Comparison of ENCODE assay signal across 17 cellular contexts in the genomic region with DNA sequence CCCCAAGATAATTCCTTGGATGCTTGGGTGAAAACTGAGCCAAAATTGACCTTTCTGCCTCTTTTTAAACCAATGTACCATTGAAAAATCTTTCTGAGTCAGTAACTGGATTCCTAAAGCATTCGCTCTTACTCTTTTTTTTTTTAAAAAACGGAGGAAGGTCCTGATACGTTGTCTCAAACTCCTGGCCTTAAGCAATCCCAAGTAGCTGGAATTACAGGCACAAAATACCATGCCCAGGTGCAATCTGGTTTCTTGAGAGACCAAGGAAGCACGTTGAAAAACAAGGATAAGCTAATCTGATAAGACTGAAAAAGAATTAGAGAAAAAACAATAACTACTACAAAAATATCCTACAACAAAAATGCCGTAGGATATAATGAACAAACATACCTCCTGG.
"Had no signal": no experiment of that assay in that cellular context is flagged by ENCODE, and none has a peak within 500 bp of the region (broad histone marks: within the 10 kb centered on the region; RNA-seq: fewer than 3 reads in every experiment).

No MANE protein-coding gene starts in this region.

- DNase-seq: KBM-7, MV-4-11, NCI-H1048, NCI-H1105, NCI-H1694, NCI-H187 treated with DMSO at 0.1 percent for 48 hours, NCI-H2029 treated with DMSO at 0.1 percent for 48 hours, NCI-H2107, NCI-H2227 treated with DMSO at 0.1 percent for 48 hours, NCI-H524 treated with DMSO at 0.1 percent for 48 hours, NCI-H774, PC-3, Peyer's patch, SHP77 treated with DMSO at 0.1 percent for 48 hours, SJCRH30 had no signal

- H3K4me1 ChIP-seq: Peyer's patch, SJCRH30 had no signal

- H3K27ac ChIP-seq: Peyer's patch, SJCRH30 had no signal

- H3K27me3 ChIP-seq: Peyer's patch, SJCRH30 had no signal

- H3K4me3 ChIP-seq: Peyer's patch, SJCRH30 had no signal

- H3K9me3 ChIP-seq: Peyer's patch had no signal

- ATAC-seq: PC-3, Right ventricle myocardium inferior, SK-N-SH treated with all-trans-retinoic acid at 6 μM for 48 hours had no signal
